ENCODE assay signal across 27 cellular contexts in the genomic region with DNA sequence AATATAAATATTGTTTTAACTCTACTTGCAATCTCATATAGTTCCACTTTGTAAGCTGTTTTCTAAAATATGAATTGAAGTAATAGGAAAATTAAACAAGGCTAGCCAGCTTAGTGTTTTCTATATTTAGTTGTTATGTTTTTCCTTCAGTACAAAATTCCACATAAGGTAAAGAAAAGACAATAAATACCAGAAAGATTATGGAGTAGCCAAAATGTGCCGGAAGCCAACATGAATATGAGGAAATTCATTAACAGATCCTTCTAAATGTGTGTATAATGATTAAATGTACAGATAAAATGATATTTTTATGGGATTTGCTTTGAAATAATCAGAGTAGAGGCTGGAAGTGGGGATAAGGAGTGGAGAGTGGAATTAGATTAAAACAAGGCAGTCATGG. TPM values are rescaled to one million over a fixed set of nuclear protein-coding genes. Genes with fewer than 3 reads are reported as not detected.
"Had no signal": no experiment of that assay in that cellular context is flagged by ENCODE, and none has a peak within 500 bp of the region (broad histone marks: within the 10 kb centered on the region; RNA-seq: fewer than 3 reads in every experiment).

No MANE protein-coding gene starts in this region.

- H3K4me1 ChIP-seq: colonic mucosa, heart right ventricle, lower lobe of right lung had no signal

- FAIRE-seq: endometrium, frontal cortex, islet of Langerhans, keratinocyte had no signal

- DNase-seq: colonic mucosa; cortex of kidney; effector CD8-positive, alpha-beta T cell; effector memory CD8-positive, alpha-beta T cell; endodermal cell; foreskin keratinocyte; glutamatergic neuron; head of caudate nucleus; heart right ventricle; hippocampal formation; left cardiac atrium; left lung; left ventricle myocardium superior; lower lobe of right lung; mammary epithelial cell; mesendoderm; midbrain; naive thymus-derived CD4-positive, alpha-beta T cell had no signal

- H3K36me3 ChIP-seq: colonic mucosa, esophagus muscularis mucosa, gastroesophageal sphincter, heart right ventricle, left lung, lower lobe of right lung had no signal

- H3K27me3 ChIP-seq: colonic mucosa, esophagus muscularis mucosa, foreskin keratinocyte, gastroesophageal sphincter, heart right ventricle, left lung had no signal

- H3K4me3 ChIP-seq: colonic mucosa, esophagus muscularis mucosa, gastroesophageal sphincter, heart right ventricle, left lung, lower lobe of right lung had no signal

- ATAC-seq: effector memory CD8-positive, alpha-beta T cell; foreskin keratinocyte; gastroesophageal sphincter; heart right ventricle; left cardiac atrium; left lung; left ventricle myocardium superior; lower lobe of right lung; naive thymus-derived CD4-positive, alpha-beta T cell had no signal

- H3K27ac ChIP-seq: colonic mucosa, esophagus muscularis mucosa, foreskin keratinocyte, gastroesophageal sphincter, heart right ventricle, left lung, lower lobe of right lung had no signal

- H3K9me3 ChIP-seq: colonic mucosa, gastroesophageal sphincter, lower lobe of right lung had no signal

RNA-seq across cellular contexts. Expression of a gene that starts 52.5 kb away (rescaled TPM):
- total RNA-seq: epithelial cell of proximal tubule; kidney epithelial cell; mononuclear cell; naive thymus-derived CD4-positive, alpha-beta T cell had no signal
- polyA plus RNA-seq: mammary epithelial cell; naive thymus-derived CD4-positive, alpha-beta T cell had no signal
